ENCODE assay signal across 34 cellular contexts in the genomic region with DNA sequence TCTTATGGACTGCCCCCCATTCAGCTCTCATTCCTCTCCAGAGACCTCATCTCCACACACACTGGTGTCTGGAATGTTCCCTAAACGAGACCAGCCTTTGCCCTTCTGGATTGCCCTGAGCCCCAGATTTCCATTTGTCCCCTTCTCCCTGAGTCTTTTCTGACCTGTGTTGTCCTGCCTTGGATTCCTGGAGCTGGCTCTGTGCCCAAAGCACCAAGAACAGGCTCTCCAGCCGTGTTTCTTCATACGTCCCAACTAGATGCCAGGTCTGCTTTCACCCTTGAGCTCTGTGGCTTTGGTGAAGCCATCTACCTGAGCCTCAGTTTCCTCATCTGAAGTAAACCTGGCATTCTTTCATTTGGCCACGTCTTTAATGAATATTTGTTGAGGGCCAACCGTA.
"Had no signal": no experiment of that assay in that cellular context is flagged by ENCODE, and none has a peak within 500 bp of the region (broad histone marks: within the 10 kb centered on the region; RNA-seq: fewer than 3 reads in every experiment).

No MANE protein-coding gene starts in this region.

- DNase-seq: activated B cell treated with CpG ODN at 0.5 μM for 24 hours; activated CD4-positive, alpha-beta memory T cell treated with anti-CD3 and anti-CD28 coated beads for 36 hours; activated CD4-positive, alpha-beta T cell treated with anti-CD3 and anti-CD28 coated beads for 4 hours; activated CD4-positive, alpha-beta T cell treated with anti-CD3 and anti-CD28 coated beads, Interleukin-2, amount 10 ng/mL, durations not matched to agents 24 days and 14 days; activated CD4-positive, alpha-beta T cell treated with anti-CD3 and anti-CD28 coated beads, Interleukin-2, amount 50 U/mL, for 1 hour; activated CD4-positive, alpha-beta T cell treated with anti-CD3 and anti-CD28 coated beads, Interleukin-2, amount 50 U/mL, for 4 hours; activated CD4-positive, CD25-positive, alpha-beta regulatory T cell treated with anti-CD3 and anti-CD28 coated beads, Interleukin-2, amount 50 U/mL, for 72 hours; activated CD8-positive, alpha-beta memory T cell treated with anti-CD3 and anti-CD28 coated beads, Interleukin-2, amount 50 U/mL, for 4 hours; activated CD8-positive, alpha-beta T cell treated with anti-CD3 and anti-CD28 coated beads for 36 hours; activated effector memory CD4-positive, alpha-beta T cell treated with anti-CD3 and anti-CD28 coated beads, Interleukin-2, amount 50 U/mL, for 16 hours; activated gamma-delta T cell treated with Interleukin-2 at 50 U/mL for 16 hours; activated naive CD4-positive, alpha-beta T cell; activated naive CD4-positive, alpha-beta T cell treated with anti-CD3 and anti-CD28 coated beads for 36 hours; activated naive CD4-positive, alpha-beta T cell treated with anti-CD3 and anti-CD28 coated beads, Interleukin-2, amount 50 U/mL, for 16 hours; activated naive CD8-positive, alpha-beta T cell treated with anti-CD3 and anti-CD28 coated beads for 36 hours; activated T-cell treated with anti-CD3 and anti-CD28 coated beads for 4 hours; activated T-cell treated with anti-CD3 and anti-CD28 coated beads, Interleukin-2, amount 50 U/mL, for 1 hour; activated T-cell treated with anti-CD3 and anti-CD28 coated beads, Interleukin-2, amount 50 U/mL, for 48 hours; adrenal gland; amniotic stem cell; aorta; body of pancreas; brain microvascular endothelial cell; central memory CD4-positive, alpha-beta T cell; T-cell; T-helper 2 cell; T-helper 9 cell had no signal

- H3K4me1 Mint-ChIP-seq: activated B cell treated with CpG ODN at 0.5 μM for 24 hours had no signal

- H3K9me3 Mint-ChIP-seq: activated B cell treated with CpG ODN at 0.5 μM for 24 hours; activated CD4-positive, alpha-beta memory T cell treated with anti-CD3 and anti-CD28 coated beads for 36 hours; activated CD4-positive, alpha-beta T cell treated with anti-CD3 and anti-CD28 coated beads, Interleukin-2, amount 10 ng/mL, durations not matched to agents 24 days and 14 days; activated CD8-positive, alpha-beta T cell treated with anti-CD3 and anti-CD28 coated beads for 36 hours; activated naive CD4-positive, alpha-beta T cell treated with anti-CD3 and anti-CD28 coated beads for 36 hours; activated naive CD4-positive, alpha-beta T cell treated with anti-CD3 and anti-CD28 coated beads, Interleukin-2, amount 50 U/mL, for 72 hours; activated naive CD8-positive, alpha-beta T cell treated with anti-CD3 and anti-CD28 coated beads for 36 hours; activated T-helper 2 cell treated with anti-CD3 and anti-CD28 coated beads, Interferon-gamma antibody, Interleukin-2, Interleukin-4, amounts not matched to agents 10 μg/mL and 5 μg/mL and 100 μg/mL, durations not matched to agents 14 hours and 24 hours and 36 hours; T-cell; T-helper 2 cell treated with Interferon-gamma antibody and Interleukin-4, amounts not matched to agents 5 μg/mL and 100 μg/mL, for 36 hours had no signal

- H3K4me3 ChIP-seq: adrenal gland, body of pancreas, breast epithelium had no signal

- H3K36me3 Mint-ChIP-seq: activated naive CD4-positive, alpha-beta T cell treated with anti-CD3 and anti-CD28 coated beads, Interleukin-2, amount 50 U/mL, for 72 hours had no signal

- H3K27ac ChIP-seq: adrenal gland, body of pancreas, brain microvascular endothelial cell, breast epithelium, VCaP had no signal

- ATAC-seq: activated CD8-positive, alpha-beta T cell treated with anti-CD3 and anti-CD28 coated beads for 36 hours; activated naive CD4-positive, alpha-beta T cell treated with anti-CD3 and anti-CD28 coated beads, Interleukin-2, amount 50 U/mL, for 72 hours; body of pancreas; T-cell had no signal

- H3K4me3 Mint-ChIP-seq: activated B cell treated with CpG ODN at 0.5 μM for 24 hours; activated CD4-positive, alpha-beta memory T cell treated with anti-CD3 and anti-CD28 coated beads for 36 hours; activated CD4-positive, alpha-beta T cell treated with anti-CD3 and anti-CD28 coated beads, Interleukin-2, amount 10 ng/mL, durations not matched to agents 24 days and 14 days; activated CD8-positive, alpha-beta T cell treated with anti-CD3 and anti-CD28 coated beads for 36 hours; activated naive CD4-positive, alpha-beta T cell treated with anti-CD3 and anti-CD28 coated beads for 36 hours; activated naive CD8-positive, alpha-beta T cell treated with anti-CD3 and anti-CD28 coated beads for 36 hours; T-cell; T-helper 2 cell treated with Interferon-gamma antibody and Interleukin-4, amounts not matched to agents 5 μg/mL and 100 μg/mL, for 36 hours had no signal

- H3K27ac Mint-ChIP-seq: activated B cell treated with CpG ODN at 0.5 μM for 24 hours; activated CD4-positive, alpha-beta memory T cell treated with anti-CD3 and anti-CD28 coated beads for 36 hours; activated CD4-positive, alpha-beta T cell treated with anti-CD3 and anti-CD28 coated beads, Interleukin-2, amount 10 ng/mL, durations not matched to agents 24 days and 14 days; activated CD8-positive, alpha-beta T cell treated with anti-CD3 and anti-CD28 coated beads for 36 hours; activated naive CD4-positive, alpha-beta T cell treated with anti-CD3 and anti-CD28 coated beads for 36 hours; activated naive CD4-positive, alpha-beta T cell treated with anti-CD3 and anti-CD28 coated beads, Interleukin-2, amount 50 U/mL, for 72 hours; activated naive CD8-positive, alpha-beta T cell treated with anti-CD3 and anti-CD28 coated beads for 36 hours; activated T-helper 2 cell treated with anti-CD3 and anti-CD28 coated beads, Interferon-gamma antibody, Interleukin-2, Interleukin-4, amounts not matched to agents 10 μg/mL and 5 μg/mL and 100 μg/mL, durations not matched to agents 14 hours and 24 hours and 36 hours; T-cell; T-helper 2 cell treated with Interferon-gamma antibody and Interleukin-4, amounts not matched to agents 5 μg/mL and 100 μg/mL, for 36 hours had no signal

- H3K9me3 ChIP-seq: adrenal gland, body of pancreas, breast epithelium had no signal

- FAIRE-seq: astrocyte, TTC549 had no signal

- H3K4me1 ChIP-seq: adrenal gland, body of pancreas, breast epithelium had no signal

- H3K27me3 Mint-ChIP-seq: activated B cell treated with CpG ODN at 0.5 μM for 24 hours; activated CD4-positive, alpha-beta memory T cell treated with anti-CD3 and anti-CD28 coated beads for 36 hours; activated CD4-positive, alpha-beta T cell treated with anti-CD3 and anti-CD28 coated beads, Interleukin-2, amount 10 ng/mL, durations not matched to agents 24 days and 14 days; activated CD8-positive, alpha-beta T cell treated with anti-CD3 and anti-CD28 coated beads for 36 hours; activated naive CD8-positive, alpha-beta T cell treated with anti-CD3 and anti-CD28 coated beads for 36 hours; T-cell had no signal

- H3K36me3 ChIP-seq: adrenal gland, brain microvascular endothelial cell had no signal

- H3K27me3 ChIP-seq: adrenal gland, body of pancreas, brain microvascular endothelial cell, breast epithelium had no signal
